7 cellular contexts compared by ENCODE assay signal in genomic region chr12:123799227-123799626, GRCh38.
"Had no signal": no experiment of that assay in that cellular context is flagged by ENCODE, and none has a peak within 500 bp of the region (broad histone marks: within the 10 kb centered on the region; RNA-seq: fewer than 3 reads in every experiment).

No MANE protein-coding gene starts in this region.

- H3K4me3 ChIP-seq: GM12878 had no signal

- FAIRE-seq: GM12878, GM12891, GM12892, GM18507, GM19239 had no signal

- DNase-seq: GDM1, GF-D8 had no signal
